In genomic region chr10:106132956-106133355, GRCh38 we compare ENCODE assay signal across 9 cellular contexts.
"Had no signal": no experiment of that assay in that cellular context is flagged by ENCODE, and none has a peak within 500 bp of the region (broad histone marks: within the 10 kb centered on the region; RNA-seq: fewer than 3 reads in every experiment).

No MANE protein-coding gene starts in this region.

- H3K27ac Mint-ChIP-seq: GM23338, H9, HFFc6 had no signal

- H3K4me3 ChIP-seq: GM23248, GM23338, HAP-1 had no signal

- H3K27ac ChIP-seq: GM23248 had no signal

- ATAC-seq: GM23338, HCT116 had no signal

- H3K9ac ChIP-seq: GM23248 had no signal

- H2AFZ ChIP-seq: GM23248, GM23338 had no signal

- H3K4me1 Mint-ChIP-seq: GM23338, H9 had no signal

- H3K36me3 ChIP-seq: HAP-1 had no signal

- H3K9me3 ChIP-seq: HAP-1 had no signal

- H3K4me2 ChIP-seq: GM23338 had no signal

- H3K9me3 Mint-ChIP-seq: GM23338, H9 had no signal

- DNase-seq: GM23248, GOT3, H7, H9, HCEC 1CT, HFFc6 had no signal

- H3K4me1 ChIP-seq: HAP-1 had no signal

- H3K4me3 Mint-ChIP-seq: GM23338, H9, HFFc6 had no signal
